In genomic region chr2:12948963-12949353, GRCh38 we compare ENCODE assay signal across 12 cellular contexts.
A peak's percentile ranks its signal among the peaks of the same experiment; 100 is the strongest.
DNase-seq lines count a peak whose midpoint lies in the region; ATAC-seq and TF ChIP-seq lines count a peak whose summit lies in the region.
"Had no signal": no experiment of that assay in that cellular context is flagged by ENCODE, and none has a peak within 500 bp of the region (broad histone marks: within the 10 kb centered on the region; RNA-seq: fewer than 3 reads in every experiment).

No MANE protein-coding gene starts in this region.

- no peaks in the 10 kb centered on the region for H3K9me3 ChIP-seq in thyroid gland
- no peaks in the 10 kb centered on the region for H3K9me3 ChIP-seq in OCI-LY7 (ENCODE audit: low read length)

- no peaks in the 10 kb centered on the region for H3K9me3 Mint-ChIP-seq in stimulated activated memory B cell treated with anti-CD40 and anti-IgM and Interleukin-4, amounts not matched to agents 10 μg/mL and 1 μg/mL and 100 μg/mL, for 72 hours

- H3K27ac ChIP-seq in thyroid gland, result no peak overlapping the region
- H3K27ac ChIP-seq in OCI-LY7 (ENCODE audit: low read depth, low read length, poor library complexity, severe bottlenecking), result no peak overlapping the region
- H3K27ac ChIP-seq: KMS-11 had no signal

- no peaks in the 10 kb centered on the region for H3K9me2 ChIP-seq in OCI-LY7 (ENCODE audit: insufficient read depth, low read length)

- H3K27me3 ChIP-seq in thyroid gland, result no peaks in the 10 kb centered on the region

- 53 to 66% methylated on average over 2 of the region's 2 CpGs for WGBS in thyroid gland, 2 donors

- H3K27me3 Mint-ChIP-seq in stimulated activated memory B cell treated with anti-CD40 and anti-IgM and Interleukin-4, amounts not matched to agents 10 μg/mL and 1 μg/mL and 100 μg/mL, for 72 hours, result peaks cover 29% of the 10 kb centered on the region

- CTCF ChIA-PET in OCI-LY7 (lab: Charles Lee; ENCODE audit: unreplicated experiment), result interaction anchor here (0.6 kb wide), 1 partner anchor 42 kb away, joined by 3 read pairs; no protein-coding TSS in a partner anchor

- no TSS peak for BruUV-seq in OCI-LY7 (replicated peaks; lab: Mats Ljungman, UMichigan)

- POLR2A ChIA-PET in OCI-LY7 (lab: Charles Lee), result interaction anchor here (1.0 to 1.2 kb wide), 2 partner anchors 13 to 15 kb away, joined by 3 read pairs; no protein-coding TSS in a partner anchor

- no peak for TF ChIP-seq CTCF in thyroid gland (IDR thresholded peaks at IDR 0.05)
- no peak for TF ChIP-seq CTCF in OCI-LY7 (conservative IDR thresholded peaks at IDR 0.05; ENCODE audit: low read length)

- H3K4me1 ChIP-seq in thyroid gland (no peaks in the 10 kb centered on the region), OCI-LY7 (ENCODE audit: insufficient read depth, low read length, poor library complexity, severe bottlenecking) (no peaks in the 10 kb centered on the region)

- H3K4me2 ChIP-seq in OCI-LY7 (ENCODE audit: low read length), result no peak overlapping the region
- H3K4me2 ChIP-seq: KMS-11 had no signal

- H3K4me3 Mint-ChIP-seq in stimulated activated memory B cell treated with anti-CD40 and anti-IgM and Interleukin-4, amounts not matched to agents 10 μg/mL and 1 μg/mL and 100 μg/mL, for 72 hours, result no peak overlapping the region
- H3K4me3 Mint-ChIP-seq: T-helper 17 cell had no signal

- ATAC-seq in HG02571 (IDR thresholded peaks at IDR 0.05; ENCODE audit: unreplicated experiment) (peak; percentile 59), HG03571 (IDR thresholded peaks at IDR 0.05; ENCODE audit: unreplicated experiment) (peak; percentile 62)
- ATAC-seq in stimulated activated memory B cell treated with anti-CD40 and anti-IgM and Interleukin-4, amounts not matched to agents 10 μg/mL and 1 μg/mL and 100 μg/mL, for 72 hours, result peak; percentile 92
- ATAC-seq: T-helper 17 cell had no signal

- no peak overlapping the region for H2AFZ ChIP-seq in OCI-LY7 (ENCODE audit: low read length)

- DNase-seq in activated T-cell treated with anti-CD3 and anti-CD28 coated beads for 24 hours (ENCODE audit: low read depth) (peak; percentile 10), activated T-cell treated with anti-CD3 and anti-CD28 coated beads for 4 hours (no peak), thyroid gland (no peak), OCI-LY7 (ENCODE audit: low spot score) (no peak), DMS53 (lab: John Stamatoyannopoulos, UW) (no peak)
- DNase-seq: midbrain, NCI-H526 treated with DMSO at 0.1 percent for 48 hours, T-helper 17 cell had no signal

- H3K36me3 ChIP-seq in thyroid gland (no peaks in the 10 kb centered on the region), OCI-LY7 (ENCODE audit: insufficient read depth, low read length) (no peaks in the 10 kb centered on the region)

- peaks cover 6% of the 10 kb centered on the region for H3K4me1 Mint-ChIP-seq in stimulated activated memory B cell treated with anti-CD40 and anti-IgM and Interleukin-4, amounts not matched to agents 10 μg/mL and 1 μg/mL and 100 μg/mL, for 72 hours

- H3K4me3 ChIP-seq in thyroid gland (replicated peaks in 1 of 3), result no peak overlapping the region
- H3K4me3 ChIP-seq in OCI-LY7 (ENCODE audit: low read depth, low read length, poor library complexity, severe bottlenecking), result no peak overlapping the region

- H3K27ac Mint-ChIP-seq in stimulated activated memory B cell treated with anti-CD40 and anti-IgM and Interleukin-4, amounts not matched to agents 10 μg/mL and 1 μg/mL and 100 μg/mL, for 72 hours, result no peak overlapping the region
- H3K27ac Mint-ChIP-seq: T-helper 17 cell had no signal

- no peaks in the 10 kb centered on the region for H3K36me3 Mint-ChIP-seq in stimulated activated memory B cell treated with anti-CD40 and anti-IgM and Interleukin-4, amounts not matched to agents 10 μg/mL and 1 μg/mL and 100 μg/mL, for 72 hours

- H3K79me2 ChIP-seq in OCI-LY7 (ENCODE audit: insufficient read depth, low read depth, low read length), result no peaks in the 10 kb centered on the region

- intact Hi-C loops in thyroid gland (cut with DNase I) (no loop called here), OCI-LY7 (cut with micrococcal nuclease; ENCODE audit: unreplicated experiment) (no loop called here)

- TF ChIP-seq POLR2A in thyroid gland (IDR thresholded peaks at IDR 0.05), result no peak

- no peaks in the 10 kb centered on the region for H4K20me1 ChIP-seq in OCI-LY7 (ENCODE audit: insufficient read depth, low read length)
